Comparison of ENCODE assay signal across 25 cellular contexts in genomic region chr12:47210776-47211175, GRCh38.
DNase-seq lines count a peak whose midpoint lies in the region; ATAC-seq and TF ChIP-seq lines count a peak whose summit lies in the region.
"Had no signal": no experiment of that assay in that cellular context is flagged by ENCODE, and none has a peak within 500 bp of the region (broad histone marks: within the 10 kb centered on the region; RNA-seq: fewer than 3 reads in every experiment).

No MANE protein-coding gene starts in this region.

- TF ChIP-seq RAD21 in IMR-90 (IDR thresholded peaks at IDR 0.05; ENCODE audit: low read length), result no peak

- no peak overlapping the region for H3K4ac ChIP-seq in IMR-90 (ENCODE audit: low read depth, low read length)

- BruUV-seq in IMR-90 (replicated peaks; lab: Mats Ljungman, UMichigan), result no TSS peak

- no peak overlapping the region for H3K56ac ChIP-seq in IMR-90 (ENCODE audit: extremely low read depth, insufficient read depth, low read length)

- H2BK20ac ChIP-seq in IMR-90 (ENCODE audit: low read depth, low read length), result no peak overlapping the region

- no peak for TF ChIP-seq POLR2A in IMR-90 (IDR thresholded peaks at IDR 0.05; ENCODE audit: low read depth, low read length)

- no peak for ATAC-seq in activated CD8-positive, alpha-beta memory T cell treated with anti-CD3 and anti-CD28 coated beads, Interleukin-2, amount 10 ng/mL, durations not matched to agents 7 days and 5 days
- no peak for ATAC-seq in IMR-90 (ENCODE audit: low read depth)
- no peak for ATAC-seq in activated T-helper 17 cell treated with anti-CD3 and anti-CD28 coated beads, Interleukin-2, amount 50 U/mL, for 72 hours (replicated peaks)
- no peak for ATAC-seq in natural killer cell

- H3K9me3 Mint-ChIP-seq in activated CD8-positive, alpha-beta memory T cell treated with anti-CD3 and anti-CD28 coated beads, Interleukin-2, amount 10 ng/mL, durations not matched to agents 7 days and 5 days (ENCODE audit: low read depth), result no peaks in the 10 kb centered on the region
- no peaks in the 10 kb centered on the region for H3K9me3 Mint-ChIP-seq in activated T-helper 17 cell treated with anti-CD3 and anti-CD28 coated beads, Interleukin-2, amount 50 U/mL, for 72 hours
- H3K9me3 Mint-ChIP-seq in natural killer cell, result no peaks in the 10 kb centered on the region
- no peaks in the 10 kb centered on the region for H3K9me3 Mint-ChIP-seq in endothelial cell (ENCODE audit: unreplicated experiment)
- H3K9me3 Mint-ChIP-seq: nephron progenitor cell had no signal

- H3K9me3 ChIP-seq in IMR-90 (ENCODE audit: control insufficient read depth, insufficient read depth, low read length) (no peaks in the 10 kb centered on the region), right atrium auricular region (no peaks in the 10 kb centered on the region)
- H3K9me3 ChIP-seq: HAP-1, prostate gland, SJCRH30, uterus had no signal

- no peak overlapping the region for H3K23ac ChIP-seq in IMR-90 (ENCODE audit: low read depth, low read length)

- H2BK120ac ChIP-seq in IMR-90 (ENCODE audit: low read depth, low read length), result no peak overlapping the region

- no peak overlapping the region for H2BK15ac ChIP-seq in IMR-90 (ENCODE audit: low read depth, low read length)

- no CpG with 5 or more reads among the region's 4 CpGs for WGBS in IMR-90 (ENCODE audit: extremely low coverage in 2 of 2, insufficient read length in 1 of 2), 2 experiments

- peaks cover 11% of the 10 kb centered on the region for H3K9me1 ChIP-seq in IMR-90 (ENCODE audit: insufficient read depth, low read length)

- no peak overlapping the region for H2AK9ac ChIP-seq in IMR-90 (replicated peaks; ENCODE audit: low read depth, low read length, poor library complexity)

- no peak overlapping the region for H4K5ac ChIP-seq in IMR-90 (ENCODE audit: low read depth, low read length)

- no peak overlapping the region for H4K91ac ChIP-seq in IMR-90 (ENCODE audit: insufficient read depth, low read depth, low read length)

- no peak overlapping the region for H2AK5ac ChIP-seq in IMR-90 (ENCODE audit: low read depth, low read length)

- POLR2A ChIA-PET in IMR-90 (lab: Charles Lee; ENCODE audit: unreplicated experiment), result no interaction called here

- H3K14ac ChIP-seq in IMR-90 (replicated peaks; ENCODE audit: low read depth, low read length), result no peak overlapping the region

- no peaks in the 10 kb centered on the region for H4K20me1 ChIP-seq in IMR-90 (ENCODE audit: insufficient read depth, low read length)

- H3K27me3 ChIP-seq in IMR-90 (ENCODE audit: control insufficient read depth, insufficient read depth, low read length) (no peaks in the 10 kb centered on the region), right atrium auricular region (no peaks in the 10 kb centered on the region)
- H3K27me3 ChIP-seq: dorsolateral prefrontal cortex, SJCRH30, uterus had no signal

- H3K9ac ChIP-seq in IMR-90 (ENCODE audit: low read depth, low read length), result no peak overlapping the region

- H3K79me1 ChIP-seq in IMR-90 (ENCODE audit: low read depth in 1 of 2, low read length in 2 of 2), result 0 out of 4 replicates have a peak, but pooled peaks cover 0 to 2% of the 10 kb centered on the region in 2 experiments

- H2BK5ac ChIP-seq in IMR-90 (ENCODE audit: low read depth, low read length, poor library complexity, severe bottlenecking), result no peak overlapping the region

- H3K4me1 ChIP-seq in IMR-90 (ENCODE audit: control insufficient read depth, insufficient read depth, low read length) (peaks cover 2% of the 10 kb centered on the region; the same call in 1 of the 2 replicates), right atrium auricular region (no peaks in the 10 kb centered on the region)
- H3K4me1 ChIP-seq: HAP-1, prostate gland, SJCRH30, uterus had no signal

- no peaks in the 10 kb centered on the region for H3K27me3 Mint-ChIP-seq in activated CD8-positive, alpha-beta memory T cell treated with anti-CD3 and anti-CD28 coated beads, Interleukin-2, amount 10 ng/mL, durations not matched to agents 7 days and 5 days
- H3K27me3 Mint-ChIP-seq in activated T-helper 17 cell treated with anti-CD3 and anti-CD28 coated beads, Interleukin-2, amount 50 U/mL, for 72 hours, result no peaks in the 10 kb centered on the region
- no peaks in the 10 kb centered on the region for H3K27me3 Mint-ChIP-seq in natural killer cell (ENCODE audit: low read depth in 2 of 2)
- no peaks in the 10 kb centered on the region for H3K27me3 Mint-ChIP-seq in endothelial cell (ENCODE audit: unreplicated experiment)

- no peak overlapping the region for H4K8ac ChIP-seq in IMR-90 (ENCODE audit: low read depth in 2 of 2, low read length in 2 of 2)

- H3K4me3 ChIP-seq in IMR-90 (ENCODE audit: insufficient read depth, low read depth, low read length), result no peak overlapping the region
- H3K4me3 ChIP-seq in right atrium auricular region, result no peak overlapping the region
- H3K4me3 ChIP-seq: dorsolateral prefrontal cortex, HAP-1, PC-9, prostate gland, SJCRH30, skin epidermis, uterus had no signal

- H3K4me3 Mint-ChIP-seq in activated CD8-positive, alpha-beta memory T cell treated with anti-CD3 and anti-CD28 coated beads, Interleukin-2, amount 10 ng/mL, durations not matched to agents 7 days and 5 days, result peak overlapping the region; percentile 87
- H3K4me3 Mint-ChIP-seq in activated T-helper 17 cell treated with anti-CD3 and anti-CD28 coated beads, Interleukin-2, amount 50 U/mL, for 72 hours, result peak overlapping the region; percentile 88
- peak overlapping the region; percentile 72 for H3K4me3 Mint-ChIP-seq in natural killer cell
- no peak overlapping the region for H3K4me3 Mint-ChIP-seq in endothelial cell (ENCODE audit: unreplicated experiment)
- H3K4me3 Mint-ChIP-seq: nephron progenitor cell had no signal

- TF ChIP-seq CTCF in IMR-90 (conservative IDR thresholded peaks at IDR 0.05; ENCODE audit: low read depth, low read length) (no peak), natural killer cell (IDR thresholded peaks at IDR 0.05) (no peak), right atrium auricular region (IDR thresholded peaks at IDR 0.05) (no peak), endothelial cell (IDR thresholded peaks at IDR 0.05; ENCODE audit: unreplicated experiment) (no peak)

- H3K27ac Mint-ChIP-seq in activated CD8-positive, alpha-beta memory T cell treated with anti-CD3 and anti-CD28 coated beads, Interleukin-2, amount 10 ng/mL, durations not matched to agents 7 days and 5 days, result peak overlapping the region; percentile 97
- H3K27ac Mint-ChIP-seq in activated T-helper 17 cell treated with anti-CD3 and anti-CD28 coated beads, Interleukin-2, amount 50 U/mL, for 72 hours, result peak overlapping the region; percentile 96
- H3K27ac Mint-ChIP-seq in natural killer cell, result peak overlapping the region; percentile 97 to 99
- no peak overlapping the region for H3K27ac Mint-ChIP-seq in endothelial cell (ENCODE audit: unreplicated experiment)
- H3K27ac Mint-ChIP-seq: nephron progenitor cell had no signal

- no peak for DNase-seq in activated CD8-positive, alpha-beta memory T cell treated with anti-CD3 and anti-CD28 coated beads, Interleukin-2, amount 10 ng/mL, durations not matched to agents 7 days and 5 days
- no peak for DNase-seq in activated CD8-positive, alpha-beta memory T cell treated with anti-CD3 and anti-CD28 coated beads, Interleukin-2, amount 50 U/mL, for 48 hours
- DNase-seq in IMR-90 (no peak), natural killer cell (no peak), right atrium auricular region (ENCODE audit: low spot score) (no peak), nucleus accumbens (lab: John Stamatoyannopoulos, UW) (no peak), endothelial cell (ENCODE audit: low spot score) (no peak)
- DNase-seq: ACHN; amniotic stem cell; dorsolateral prefrontal cortex; erythroblast; mesenchymal stem cell; MM.1S; NCI-H1436 treated with DMSO at 0.1 percent for 48 hours; NCI-H2171 treated with DMSO at 0.1 percent for 48 hours; nephron progenitor cell; PC-9; SJCRH30; stimulated activated CD4-positive, alpha-beta T cell treated with anti-CD3 and anti-CD28 coated beads, Interleukin-2, amount 100 ng/mL, for 48 hours; T-helper 9 cell; uterus had no signal

- peaks cover 78% of the 10 kb centered on the region for H3K4me1 Mint-ChIP-seq in activated CD8-positive, alpha-beta memory T cell treated with anti-CD3 and anti-CD28 coated beads, Interleukin-2, amount 10 ng/mL, durations not matched to agents 7 days and 5 days
- peaks cover 34% of the 10 kb centered on the region for H3K4me1 Mint-ChIP-seq in activated T-helper 17 cell treated with anti-CD3 and anti-CD28 coated beads, Interleukin-2, amount 50 U/mL, for 72 hours
- H3K4me1 Mint-ChIP-seq in natural killer cell (peaks cover 83% of the 10 kb centered on the region in 2 donors), endothelial cell (ENCODE audit: unreplicated experiment) (peaks cover 12% of the 10 kb centered on the region)

- CTCF ChIA-PET in activated CD8-positive, alpha-beta memory T cell treated with anti-CD3 and anti-CD28 coated beads, Interleukin-2, amount 10 ng/mL, durations not matched to agents 7 days and 5 days (lab: Charles Lee), result interaction anchor here (0.7 to 5.9 kb wide), 6 partner anchors 17 to 1066 kb away, joined by 3 to 32 read pairs (median 5); partner anchors contain the start of genes AMIGO2 and PCED1B
- CTCF ChIA-PET in IMR-90 (lab: Yijun Ruan, JAX), result no interaction called here

- H3K36me3 Mint-ChIP-seq in activated CD8-positive, alpha-beta memory T cell treated with anti-CD3 and anti-CD28 coated beads, Interleukin-2, amount 10 ng/mL, durations not matched to agents 7 days and 5 days, result peaks cover 39% of the 10 kb centered on the region
- peaks cover 100% of the 10 kb centered on the region for H3K36me3 Mint-ChIP-seq in activated T-helper 17 cell treated with anti-CD3 and anti-CD28 coated beads, Interleukin-2, amount 50 U/mL, for 72 hours (ENCODE audit: low read depth)
- peaks cover 13% of the 10 kb centered on the region for H3K36me3 Mint-ChIP-seq in natural killer cell
- no peaks in the 10 kb centered on the region for H3K36me3 Mint-ChIP-seq in endothelial cell (ENCODE audit: low read depth, unreplicated experiment)

- H3K27ac ChIP-seq in IMR-90 (ENCODE audit: insufficient read depth, low read length), result no peak overlapping the region
- no peak overlapping the region for H3K27ac ChIP-seq in right atrium auricular region
- H3K27ac ChIP-seq: dorsolateral prefrontal cortex, PC-9, prostate gland, SJCRH30, uterus had no signal

- H2AFZ ChIP-seq in IMR-90 (replicated peaks; ENCODE audit: low read length, poor library complexity), result no peak overlapping the region
- H2AFZ ChIP-seq: PC-9 had no signal

- dilution Hi-C loops in IMR-90 (cut with HindIII; ENCODE audit: low sequenced_read_pairs, unreplicated experiment), result no loop called here

- in situ Hi-C loops in IMR-90 (cut with MboI; ENCODE audit: low sequenced_read_pairs), result no loop called here

- no peak overlapping the region for H3K4me2 ChIP-seq in IMR-90 (ENCODE audit: low read depth, low read length)
- H3K4me2 ChIP-seq: PC-9 had no signal

- intact Hi-C loops in IMR-90 (cut with micrococcal nuclease), result no loop called here
- intact Hi-C loops in natural killer cell (cut with micrococcal nuclease), result loop anchor here (5.0 to 10.0 kb wide), 3 partner anchors 128 to 836 kb away; partner anchors contain the start of genes HDAC7 and SLC38A2

- no peak overlapping the region for H3K18ac ChIP-seq in IMR-90 (ENCODE audit: low read depth, low read length)

- H3K36me3 ChIP-seq in IMR-90 (ENCODE audit: control insufficient read depth, insufficient read depth, low read length) (no peaks in the 10 kb centered on the region), right atrium auricular region (no peaks in the 10 kb centered on the region)
- H3K36me3 ChIP-seq: HAP-1, prostate gland, SJCRH30, uterus had no signal
